ENCODE assay signal across 1 cellular context in the genomic region with DNA sequence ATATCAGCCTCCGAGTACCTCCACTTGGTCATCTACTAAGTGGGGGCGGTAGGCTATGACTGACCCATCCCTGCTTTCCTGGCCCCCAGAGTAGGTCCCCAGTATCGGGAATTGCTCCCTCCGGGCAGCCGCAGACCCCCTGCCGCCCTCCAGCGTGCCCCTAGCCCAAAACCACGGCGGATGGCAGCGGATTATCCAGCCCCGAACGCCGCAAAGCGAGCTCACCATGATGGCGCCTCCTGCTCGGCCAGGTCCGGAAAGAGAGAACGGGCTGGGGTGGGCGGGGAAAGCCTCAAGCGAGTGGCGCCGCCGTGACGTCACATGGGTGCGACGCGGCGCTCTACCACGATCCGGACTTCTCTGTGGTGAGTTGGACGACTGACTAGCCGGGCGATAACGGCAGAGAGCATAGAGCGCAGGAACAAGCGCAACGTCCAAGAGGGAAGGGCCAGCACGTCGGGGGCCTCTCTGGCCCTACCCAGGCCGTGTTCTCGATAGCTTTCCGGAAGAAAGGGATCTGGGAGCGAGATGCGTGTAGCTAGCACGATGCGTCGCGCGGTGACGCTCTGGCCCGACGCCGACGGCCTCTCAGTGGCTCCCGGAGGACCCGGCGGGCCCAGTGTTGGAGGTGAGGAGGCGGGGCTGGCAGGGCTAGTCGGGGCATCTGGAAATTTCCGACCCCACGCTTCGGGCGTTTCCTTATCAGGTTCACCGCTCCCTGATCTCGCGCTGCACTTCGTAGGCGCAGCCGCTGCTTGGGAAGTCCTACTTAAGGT.
TF ChIP-seq lines count a peak whose summit lies in the region.

A gene (minus strand): TSS at position 263 of the 776 bp plus-strand sequence. CDS start 35 bp downstream, at position 228.
A gene with protein sequence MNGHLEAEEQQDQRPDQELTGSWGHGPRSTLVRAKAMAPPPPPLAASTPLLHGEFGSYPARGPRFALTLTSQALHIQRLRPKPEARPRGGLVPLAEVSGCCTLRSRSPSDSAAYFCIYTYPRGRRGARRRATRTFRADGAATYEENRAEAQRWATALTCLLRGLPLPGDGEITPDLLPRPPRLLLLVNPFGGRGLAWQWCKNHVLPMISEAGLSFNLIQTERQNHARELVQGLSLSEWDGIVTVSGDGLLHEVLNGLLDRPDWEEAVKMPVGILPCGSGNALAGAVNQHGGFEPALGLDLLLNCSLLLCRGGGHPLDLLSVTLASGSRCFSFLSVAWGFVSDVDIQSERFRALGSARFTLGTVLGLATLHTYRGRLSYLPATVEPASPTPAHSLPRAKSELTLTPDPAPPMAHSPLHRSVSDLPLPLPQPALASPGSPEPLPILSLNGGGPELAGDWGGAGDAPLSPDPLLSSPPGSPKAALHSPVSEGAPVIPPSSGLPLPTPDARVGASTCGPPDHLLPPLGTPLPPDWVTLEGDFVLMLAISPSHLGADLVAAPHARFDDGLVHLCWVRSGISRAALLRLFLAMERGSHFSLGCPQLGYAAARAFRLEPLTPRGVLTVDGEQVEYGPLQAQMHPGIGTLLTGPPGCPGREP (plus strand): TSS at position 591 of the 776 bp plus-strand sequence. CDS start 1,009 bp downstream, outside the sequence.

TF ChIP-seq in HCT116, 20 proteins besides CTCF, POLR2A, EP300 and RAD21 (continued from another document):
- TF ChIP-seq, protein P1, sequence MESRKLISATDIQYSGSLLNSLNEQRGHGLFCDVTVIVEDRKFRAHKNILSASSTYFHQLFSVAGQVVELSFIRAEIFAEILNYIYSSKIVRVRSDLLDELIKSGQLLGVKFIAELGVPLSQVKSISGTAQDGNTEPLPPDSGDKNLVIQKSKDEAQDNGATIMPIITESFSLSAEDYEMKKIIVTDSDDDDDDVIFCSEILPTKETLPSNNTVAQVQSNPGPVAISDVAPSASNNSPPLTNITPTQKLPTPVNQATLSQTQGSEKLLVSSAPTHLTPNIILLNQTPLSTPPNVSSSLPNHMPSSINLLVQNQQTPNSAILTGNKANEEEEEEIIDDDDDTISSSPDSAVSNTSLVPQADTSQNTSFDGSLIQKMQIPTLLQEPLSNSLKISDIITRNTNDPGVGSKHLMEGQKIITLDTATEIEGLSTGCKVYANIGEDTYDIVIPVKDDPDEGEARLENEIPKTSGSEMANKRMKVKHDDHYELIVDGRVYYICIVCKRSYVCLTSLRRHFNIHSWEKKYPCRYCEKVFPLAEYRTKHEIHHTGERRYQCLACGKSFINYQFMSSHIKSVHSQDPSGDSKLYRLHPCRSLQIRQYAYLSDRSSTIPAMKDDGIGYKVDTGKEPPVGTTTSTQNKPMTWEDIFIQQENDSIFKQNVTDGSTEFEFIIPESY (IDR thresholded peaks at IDR 0.05; ENCODE audit: extremely low read depth, insufficient replicate concordance, low read length) = peak; percentile 77
- TF ChIP-seq EZH2phosphoT487 (IDR thresholded peaks at IDR 0.05; ENCODE audit: borderline replicate concordance) = no peak
- TF ChIP-seq EZH2 (IDR thresholded peaks at IDR 0.05) = no peak
- TF ChIP-seq, protein P2, sequence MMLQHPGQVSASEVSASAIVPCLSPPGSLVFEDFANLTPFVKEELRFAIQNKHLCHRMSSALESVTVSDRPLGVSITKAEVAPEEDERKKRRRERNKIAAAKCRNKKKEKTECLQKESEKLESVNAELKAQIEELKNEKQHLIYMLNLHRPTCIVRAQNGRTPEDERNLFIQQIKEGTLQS (IDR thresholded peaks at IDR 0.05) = no peak
- peak; percentile 97; the same call in 1 of the 2 replicates for TF ChIP-seq ELF1 (IDR thresholded peaks at IDR 0.05; ENCODE audit: borderline replicate concordance, low read depth)
- TF ChIP-seq CEBPB (IDR thresholded peaks at IDR 0.05; ENCODE audit: low read depth) = no peak
- TF ChIP-seq SP1 (IDR thresholded peaks at IDR 0.05; ENCODE audit: low read depth) = peak; percentile 83
- TF ChIP-seq TCF7L2 (IDR thresholded peaks at IDR 0.05; ENCODE audit: borderline replicate concordance, extremely low read depth, insufficient read depth, insufficient read length) = no peak
- TF ChIP-seq SRF (IDR thresholded peaks at IDR 0.05; ENCODE audit: low read depth) = peak; percentile 97
- TF ChIP-seq ZFX (IDR thresholded peaks at IDR 0.05) = no peak
- peak; percentile 95 for TF ChIP-seq CBX3 (IDR thresholded peaks at IDR 0.05; ENCODE audit: low read depth)
- TF ChIP-seq, protein P3, sequence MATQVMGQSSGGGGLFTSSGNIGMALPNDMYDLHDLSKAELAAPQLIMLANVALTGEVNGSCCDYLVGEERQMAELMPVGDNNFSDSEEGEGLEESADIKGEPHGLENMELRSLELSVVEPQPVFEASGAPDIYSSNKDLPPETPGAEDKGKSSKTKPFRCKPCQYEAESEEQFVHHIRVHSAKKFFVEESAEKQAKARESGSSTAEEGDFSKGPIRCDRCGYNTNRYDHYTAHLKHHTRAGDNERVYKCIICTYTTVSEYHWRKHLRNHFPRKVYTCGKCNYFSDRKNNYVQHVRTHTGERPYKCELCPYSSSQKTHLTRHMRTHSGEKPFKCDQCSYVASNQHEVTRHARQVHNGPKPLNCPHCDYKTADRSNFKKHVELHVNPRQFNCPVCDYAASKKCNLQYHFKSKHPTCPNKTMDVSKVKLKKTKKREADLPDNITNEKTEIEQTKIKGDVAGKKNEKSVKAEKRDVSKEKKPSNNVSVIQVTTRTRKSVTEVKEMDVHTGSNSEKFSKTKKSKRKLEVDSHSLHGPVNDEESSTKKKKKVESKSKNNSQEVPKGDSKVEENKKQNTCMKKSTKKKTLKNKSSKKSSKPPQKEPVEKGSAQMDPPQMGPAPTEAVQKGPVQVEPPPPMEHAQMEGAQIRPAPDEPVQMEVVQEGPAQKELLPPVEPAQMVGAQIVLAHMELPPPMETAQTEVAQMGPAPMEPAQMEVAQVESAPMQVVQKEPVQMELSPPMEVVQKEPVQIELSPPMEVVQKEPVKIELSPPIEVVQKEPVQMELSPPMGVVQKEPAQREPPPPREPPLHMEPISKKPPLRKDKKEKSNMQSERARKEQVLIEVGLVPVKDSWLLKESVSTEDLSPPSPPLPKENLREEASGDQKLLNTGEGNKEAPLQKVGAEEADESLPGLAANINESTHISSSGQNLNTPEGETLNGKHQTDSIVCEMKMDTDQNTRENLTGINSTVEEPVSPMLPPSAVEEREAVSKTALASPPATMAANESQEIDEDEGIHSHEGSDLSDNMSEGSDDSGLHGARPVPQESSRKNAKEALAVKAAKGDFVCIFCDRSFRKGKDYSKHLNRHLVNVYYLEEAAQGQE (IDR thresholded peaks at IDR 0.05; ENCODE audit: low read depth) = no peak
- no peak for TF ChIP-seq FOSL1 (IDR thresholded peaks at IDR 0.05; ENCODE audit: low read depth)
- TF ChIP-seq EGR1 (IDR thresholded peaks at IDR 0.05; ENCODE audit: low read depth) = peak; percentile 42; the same call in 1 of the 2 replicates
